22 cellular contexts compared by ENCODE assay signal in the genomic region with DNA sequence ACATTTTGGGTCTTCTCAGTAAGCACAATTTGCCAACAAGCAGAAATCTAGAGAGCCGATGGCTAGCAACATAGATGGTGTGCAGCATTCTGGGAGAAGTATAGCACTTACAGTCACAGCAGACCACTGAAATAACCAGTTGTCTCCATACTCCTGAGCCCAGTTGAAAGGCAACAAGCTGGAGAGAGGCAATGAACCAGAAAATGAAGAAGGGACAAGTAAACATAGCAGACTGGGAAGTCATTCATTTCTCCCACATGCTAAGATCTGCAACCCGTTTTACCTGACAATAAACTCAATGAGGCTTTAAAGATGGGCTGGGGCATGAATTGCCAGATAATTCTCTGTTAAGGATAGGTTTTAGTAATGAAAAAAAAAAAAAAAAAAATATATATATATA.
DNase-seq lines count a peak whose midpoint lies in the region; FAIRE-seq and TF ChIP-seq lines count a peak whose summit lies in the region.
"Had no signal": no experiment of that assay in that cellular context is flagged by ENCODE, and none has a peak within 500 bp of the region (broad histone marks: within the 10 kb centered on the region; RNA-seq: fewer than 3 reads in every experiment).

No MANE protein-coding gene starts in this region.

- FAIRE-seq in H54 (lab: Jason Lieb, UNC), result no peak
- no peak for FAIRE-seq in GM12892 (lab: Jason Lieb, UNC)
- FAIRE-seq: A549, GM12878, GM18507 had no signal

- TF ChIP-seq POLR2A in H54 (IDR thresholded peaks at IDR 0.05; ENCODE audit: low read depth, low read length), result no peak
- TF ChIP-seq POLR2A in GM12892 (IDR thresholded peaks at IDR 0.05; ENCODE audit: low read depth, low read length), result no peak

- peak; percentile 11 for DNase-seq in Caki2 (ENCODE audit: low read depth)
- peak; percentile 83 for DNase-seq in NCI-H69 (lab: John Stamatoyannopoulos, UW)
- peak; percentile 43 for DNase-seq in kidney tubule cell (ENCODE audit: low spot score)
- DNase-seq in renal cortical epithelial cell (ENCODE audit: low read depth), result peak; percentile 65
- DNase-seq in H54 (ENCODE audit: insufficient read length, low spot score), result no peak
- DNase-seq in GM12892 (ENCODE audit: insufficient read length), result no peak
- no peak for DNase-seq in NCI-H1048 (lab: John Stamatoyannopoulos, UW)
- DNase-seq: 8988T; ACHN; AML-193; BE2C; Calu3; CD4-positive, alpha-beta T cell; CD8-positive, alpha-beta memory T cell; DMS79; EL; GDM1; GM23248; HFFc6 had no signal

- in situ Hi-C loops in Caki2 (cut with HindIII; ENCODE audit: low pct_unique_long_range_greater_than_20kb, low sequenced_read_pairs), result no loop called here

Comparison
In these comparisons a context has a peak if more than half of its experiments do, and no peak if none do; other contexts are left out.
1. DNase-seq: peak in Caki2 (single experiment), NCI-H69 (single experiment), kidney tubule cell (single experiment) and renal cortical epithelial cell (single experiment); none in H54 (single experiment), GM12892 (single experiment) and NCI-H1048 (single experiment).